ENCODE assay signal across 24 cellular contexts in the genomic region with DNA sequence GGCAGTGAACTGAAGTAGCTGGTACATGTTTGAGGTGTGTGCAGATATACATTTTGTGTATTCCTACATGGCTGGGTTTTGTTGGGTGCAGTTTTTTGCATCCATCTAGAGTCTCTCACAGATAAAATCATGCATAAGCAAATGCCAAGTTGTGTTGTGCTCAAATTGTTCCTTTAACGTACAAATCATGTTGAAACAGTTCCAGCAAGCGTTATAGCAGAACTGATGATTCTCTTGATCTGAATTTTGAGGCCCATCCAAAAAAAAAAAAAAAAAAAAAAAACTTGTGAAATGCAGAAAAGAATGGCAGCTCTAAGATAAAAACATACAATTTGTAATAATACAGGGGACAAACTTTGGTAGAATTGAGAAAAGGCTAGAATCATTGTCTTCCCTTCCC.
"Had no signal": no experiment of that assay in that cellular context is flagged by ENCODE, and none has a peak within 500 bp of the region (broad histone marks: within the 10 kb centered on the region; RNA-seq: fewer than 3 reads in every experiment).

No MANE protein-coding gene starts in this region.

- DNase-seq: activated CD4-positive, alpha-beta T cell treated with anti-CD3 and anti-CD28 coated beads for 48 hours; activated CD4-positive, alpha-beta T cell treated with anti-CD3 and anti-CD28 coated beads, Interleukin-2, amount 50 U/mL, for 4 hours; activated CD4-positive, CD25-positive, alpha-beta regulatory T cell treated with anti-CD3 and anti-CD28 coated beads, Interleukin-2, amount 50 U/mL, for 72 hours; activated CD8-positive, alpha-beta memory T cell treated with anti-CD3 and anti-CD28 coated beads, Interleukin-2, amount 50 U/mL, for 48 hours; activated CD8-positive, alpha-beta T cell treated with anti-CD3 and anti-CD28 coated beads, Interleukin-2, amount 10 ng/mL, durations not matched to agents 7 days and 5 days; activated naive CD4-positive, alpha-beta T cell treated with anti-CD3 and anti-CD28 coated beads, Interleukin-2, amount 50 U/mL, for 16 hours; activated naive CD8-positive, alpha-beta T cell treated with anti-CD3 and anti-CD28 coated beads, Interleukin-2, amount 10 ng/mL, durations not matched to agents 7 days and 5 days; activated T-cell treated with anti-CD3 and anti-CD28 coated beads, Interleukin-2, amount 50 U/mL, for 1 hour; adrenal gland; anterior cingulate cortex; KG1; NCI-H1048; NCI-H146; NCI-H187 treated with DMSO at 0.1 percent for 48 hours; NCI-H2081 treated with DMSO at 0.1 percent for 48 hours; NCI-H226; NCI-H510A; NCI-H526 treated with DMSO at 0.1 percent for 48 hours; PC-3; SHP77 treated with DMSO at 0.1 percent for 48 hours; T-helper 17 cell; T-helper 9 cell had no signal

- H3K27me3 ChIP-seq: adrenal gland, breast epithelium had no signal

- H3K4me3 ChIP-seq: adrenal gland, breast epithelium had no signal

- H3K4me1 ChIP-seq: breast epithelium had no signal

- H3K27ac ChIP-seq: adrenal gland, breast epithelium had no signal

- ATAC-seq: activated CD8-positive, alpha-beta T cell treated with anti-CD3 and anti-CD28 coated beads, Interleukin-2, amount 10 ng/mL, durations not matched to agents 7 days and 5 days; PC-3; T-helper 17 cell; WTC11 had no signal

- H3K36me3 ChIP-seq: adrenal gland, breast epithelium had no signal

- H3K9me3 ChIP-seq: adrenal gland, breast epithelium had no signal
